In genomic region chr15:50979041-50979440, GRCh38 we compare ENCODE assay signal across 26 cellular contexts.
DNase-seq lines count a peak whose midpoint lies in the region; ATAC-seq and TF ChIP-seq lines count a peak whose summit lies in the region.
"Had no signal": no experiment of that assay in that cellular context is flagged by ENCODE, and none has a peak within 500 bp of the region (broad histone marks: within the 10 kb centered on the region; RNA-seq: fewer than 3 reads in every experiment).

No MANE protein-coding gene starts in this region.

- WGBS in mesenchymal stem cell: 57% methylated on average over 1 of the region's 1 CpG

- no peak overlapping the region for H3K14ac ChIP-seq in mesenchymal stem cell (ENCODE audit: low read length in 2 of 2)

- no peak overlapping the region for H2AK5ac ChIP-seq in mesenchymal stem cell (ENCODE audit: low read length, severe bottlenecking)

- H3K27me3 ChIP-seq in mesenchymal stem cell (ENCODE audit: control insufficient read depth in 1 of 2, insufficient read depth in 1 of 2, low read length in 2 of 2): no peaks in the 10 kb centered on the region
- no peaks in the 10 kb centered on the region for H3K27me3 ChIP-seq in colonic mucosa
- H3K27me3 ChIP-seq: foreskin keratinocyte, neural progenitor cell, right atrium auricular region, spleen, upper lobe of left lung had no signal

- no peak overlapping the region for H3K4ac ChIP-seq in mesenchymal stem cell (ENCODE audit: low read depth in 1 of 2, low read length in 2 of 2)

- H3K4me1 ChIP-seq in mesenchymal stem cell (ENCODE audit: control insufficient read depth, insufficient read depth, low read depth, low read length) (no peaks in the 10 kb centered on the region), colonic mucosa (no peaks in the 10 kb centered on the region)
- H3K4me1 ChIP-seq: foreskin keratinocyte, neural progenitor cell, parathyroid adenoma had no signal

- H2BK15ac ChIP-seq in mesenchymal stem cell (ENCODE audit: low read depth, poor library complexity, severe bottlenecking): no peak overlapping the region

- H3K27ac ChIP-seq in mesenchymal stem cell (ENCODE audit: low read length, poor library complexity, severe bottlenecking): no peak overlapping the region
- H3K27ac ChIP-seq in colonic mucosa: no peak overlapping the region
- H3K27ac ChIP-seq in caudate nucleus (ENCODE audit: low read depth, low read length): no peak overlapping the region
- H3K27ac ChIP-seq: foreskin keratinocyte, neural progenitor cell, parathyroid adenoma, right atrium auricular region, RWPE1, spleen, upper lobe of left lung had no signal

- H3K4me1 Mint-ChIP-seq in HFFc6 (ENCODE audit: low read depth): peaks cover 21% of the 10 kb centered on the region
- H3K4me1 Mint-ChIP-seq: neural progenitor cell had no signal

- no peaks in the 10 kb centered on the region for H3K9me3 Mint-ChIP-seq in HFFc6
- H3K9me3 Mint-ChIP-seq: neural progenitor cell had no signal

- H2BK120ac ChIP-seq in mesenchymal stem cell (ENCODE audit: low read depth, low read length): no peak overlapping the region

- H2AFZ ChIP-seq in mesenchymal stem cell (ENCODE audit: low read depth, low read length): no peak overlapping the region
- H2AFZ ChIP-seq: neural progenitor cell, parathyroid adenoma had no signal

- H3K9ac ChIP-seq in mesenchymal stem cell (ENCODE audit: low read length) (no peak overlapping the region), colonic mucosa (ENCODE audit: low read depth in 2 of 2, low read length in 2 of 2) (no peak overlapping the region)
- H3K9ac ChIP-seq: neural progenitor cell, parathyroid adenoma had no signal

- no peak overlapping the region for H3K4me2 ChIP-seq in mesenchymal stem cell (ENCODE audit: low read length, poor library complexity, severe bottlenecking)
- H3K4me2 ChIP-seq: neural progenitor cell had no signal

- H3K9me3 ChIP-seq in mesenchymal stem cell (ENCODE audit: control insufficient read depth, low read length): peaks cover 5% of the 10 kb centered on the region
- no peaks in the 10 kb centered on the region for H3K9me3 ChIP-seq in colonic mucosa
- H3K9me3 ChIP-seq: mucosa of descending colon, right atrium auricular region, upper lobe of left lung had no signal

- H3K4me3 ChIP-seq in mesenchymal stem cell (ENCODE audit: insufficient read depth in 1 of 2, low read depth in 1 of 2, low read length in 2 of 2): no peak overlapping the region
- H3K4me3 ChIP-seq in colonic mucosa: no peak overlapping the region
- H3K4me3 ChIP-seq: lung, mucosa of descending colon, neural progenitor cell, right atrium auricular region, spleen, upper lobe of left lung had no signal

- DNase-seq in AG08395 (ENCODE audit: low spot score): peak; percentile 25
- peak; percentile 11 for DNase-seq in HFFc6
- DNase-seq in astrocyte of the hippocampus (ENCODE audit: low read depth, low spot score): peak; percentile 34
- peak; percentile 38 for DNase-seq in mesenchymal stem cell
- DNase-seq in colonic mucosa: no peak
- no peak for DNase-seq in caudate nucleus (lab: John Stamatoyannopoulos, UW)
- DNase-seq: activated CD8-positive, alpha-beta memory T cell treated with anti-CD3 and anti-CD28 coated beads for 24 hours; activated gamma-delta T cell; activated naive CD8-positive, alpha-beta T cell treated with anti-CD3 and anti-CD28 coated beads, Interleukin-2, amount 50 U/mL, for 24 hours; CD4-positive, alpha-beta T cell; effector CD8-positive, alpha-beta T cell; foreskin keratinocyte; KG1; mucosa of descending colon; NCI-H1436; NCI-H774; spleen; upper lobe of left lung had no signal

- no peak overlapping the region; the same call in 1 of the 2 replicates for H3K4me3 Mint-ChIP-seq in HFFc6
- H3K4me3 Mint-ChIP-seq: activated naive CD8-positive, alpha-beta T cell treated with anti-CD3 and anti-CD28 coated beads, Interleukin-2, amount 50 U/mL, for 24 hours; CD4-positive, alpha-beta T cell; neural progenitor cell; T-helper 1 cell treated with Interleukin-12 subunit alpha and Interleukin-12 subunit beta and Interleukin-4 antibody, amounts not matched to agents 30 μg/mL and 1 μg/mL, for 36 hours had no signal

- no peak for TF ChIP-seq CTCF in HFFc6 (IDR thresholded peaks at IDR 0.05)
- TF ChIP-seq CTCF in colonic mucosa (IDR thresholded peaks at IDR 0.05): no peak

- intact Hi-C loops in colonic mucosa (cut with DNase I): no loop called here

- H2BK12ac ChIP-seq in mesenchymal stem cell (ENCODE audit: low read length in 2 of 2): no peak overlapping the region

- H4K91ac ChIP-seq in mesenchymal stem cell (ENCODE audit: low read length): no peak overlapping the region

- no peak overlapping the region for H3K23ac ChIP-seq in mesenchymal stem cell (ENCODE audit: low read length in 2 of 2)

- ATAC-seq in GM21526 (IDR thresholded peaks at IDR 0.05; ENCODE audit: low FRiP score, unreplicated experiment) (no peak), GM18870 (IDR thresholded peaks at IDR 0.05; ENCODE audit: unreplicated experiment) (no peak)
- ATAC-seq: activated naive CD8-positive, alpha-beta T cell treated with anti-CD3 and anti-CD28 coated beads, Interleukin-2, amount 50 U/mL, for 24 hours; foreskin keratinocyte; mucosa of descending colon had no signal

- H3K18ac ChIP-seq in mesenchymal stem cell (ENCODE audit: low read depth in 1 of 2, low read length in 2 of 2): no peak overlapping the region

- no peaks in the 10 kb centered on the region; the same call in 1 of the 2 replicates for H3K27me3 Mint-ChIP-seq in HFFc6 (ENCODE audit: insufficient read depth)
- H3K27me3 Mint-ChIP-seq: activated naive CD8-positive, alpha-beta T cell treated with anti-CD3 and anti-CD28 coated beads, Interleukin-2, amount 50 U/mL, for 24 hours; CD4-positive, alpha-beta T cell had no signal

- peaks cover 51% of the 10 kb centered on the region for H3K36me3 Mint-ChIP-seq in HFFc6 (ENCODE audit: low read depth)

- H3K79me1 ChIP-seq in mesenchymal stem cell (replicated peaks; ENCODE audit: low read length, poor library complexity, severe bottlenecking): peaks cover 13% of the 10 kb centered on the region

- no peak overlapping the region for H3K27ac Mint-ChIP-seq in HFFc6
- H3K27ac Mint-ChIP-seq: activated naive CD8-positive, alpha-beta T cell treated with anti-CD3 and anti-CD28 coated beads, Interleukin-2, amount 50 U/mL, for 24 hours; CD4-positive, alpha-beta T cell; neural progenitor cell; T-helper 1 cell treated with Interleukin-12 subunit alpha and Interleukin-12 subunit beta and Interleukin-4 antibody, amounts not matched to agents 30 μg/mL and 1 μg/mL, for 36 hours had no signal

- H4K8ac ChIP-seq in mesenchymal stem cell (ENCODE audit: low read length): no peak overlapping the region

- no peak overlapping the region for H2BK5ac ChIP-seq in mesenchymal stem cell (ENCODE audit: low read depth, low read length, poor library complexity, severe bottlenecking)

- peaks cover 14 to 57% of the 10 kb centered on the region in 2 experiments for H3K36me3 ChIP-seq in mesenchymal stem cell (ENCODE audit: control insufficient read depth in 1 of 2, insufficient read depth in 2 of 2, low read depth in 1 of 2, low read length in 2 of 2)
- H3K36me3 ChIP-seq in colonic mucosa: no peaks in the 10 kb centered on the region
- H3K36me3 ChIP-seq: neural progenitor cell had no signal

Comparison
In these comparisons a context has a peak if more than half of its experiments do, and no peak if none do; other contexts are left out.
1. DNase-seq: peak in AG08395 (single experiment), HFFc6 (single experiment), astrocyte of the hippocampus (single experiment) and mesenchymal stem cell (single experiment); none in colonic mucosa (single experiment) and caudate nucleus (0 of 61).